39 cellular contexts compared by ENCODE assay signal in the genomic region with DNA sequence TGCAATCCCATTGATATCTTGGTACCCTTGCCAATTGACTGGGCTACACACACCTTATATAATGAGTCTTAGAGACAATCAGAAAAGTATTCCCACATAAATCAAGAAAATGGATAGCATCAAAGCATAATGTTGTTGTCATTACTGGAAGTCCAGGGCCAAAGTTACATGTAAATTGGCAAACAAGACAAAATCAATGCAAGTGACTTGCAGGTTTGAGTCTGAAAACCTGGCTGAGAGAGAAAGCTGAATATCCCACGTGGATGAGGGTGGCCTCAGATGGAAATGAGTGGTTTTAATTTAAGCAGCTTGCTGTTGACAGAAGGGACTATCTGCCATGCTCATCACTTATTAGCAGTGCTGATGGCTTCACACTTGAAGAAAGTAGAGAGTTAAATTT.
"Had no signal": no experiment of that assay in that cellular context is flagged by ENCODE, and none has a peak within 500 bp of the region (broad histone marks: within the 10 kb centered on the region; RNA-seq: fewer than 3 reads in every experiment).

No MANE protein-coding gene starts in this region.

- H3K27me3 ChIP-seq: ascending aorta, cardiac muscle cell had no signal

- H3K4me1 Mint-ChIP-seq: activated B cell treated with CpG ODN at 0.5 μM for 24 hours; activated CD4-positive, alpha-beta T cell treated with anti-CD3 and anti-CD28 coated beads, Interleukin-2, amount 10 ng/mL, durations not matched to agents 24 days and 14 days; activated naive CD4-positive, alpha-beta T cell treated with anti-CD3 and anti-CD28 coated beads, Interleukin-2, amount 10 ng/mL, durations not matched to agents 7 days and 5 days; activated naive CD4-positive, alpha-beta T cell treated with anti-CD3 and anti-CD28 coated beads, Interleukin-2, amount 50 U/mL, for 24 hours; activated naive CD8-positive, alpha-beta T cell treated with anti-CD3 and anti-CD28 coated beads, Interleukin-2, amount 10 ng/mL, durations not matched to agents 7 days and 5 days; activated naive CD8-positive, alpha-beta T cell treated with anti-CD3 and anti-CD28 coated beads, Interleukin-2, amount 50 U/mL, for 24 hours; activated T-helper 17 cell treated with anti-CD3 and anti-CD28 coated beads, Interleukin-2, amount 50 U/mL, for 72 hours; brain; central memory CD8-positive, alpha-beta T cell had no signal

- ATAC-seq: activated CD8-positive, alpha-beta T cell treated with anti-CD3 and anti-CD28 coated beads for 36 hours; activated naive CD8-positive, alpha-beta T cell treated with anti-CD3 and anti-CD28 coated beads, Interleukin-2, amount 50 U/mL, for 24 hours; activated T-cell treated with anti-CD3 and anti-CD28 coated beads, Interleukin-2, amount 50 U/mL, for 4 hours; activated T-cell treated with anti-CD3 and anti-CD28 coated beads, Interleukin-2, amount 50 U/mL, for 72 hours; activated T-helper 17 cell treated with anti-CD3 and anti-CD28 coated beads, Interleukin-2, amount 50 U/mL, for 72 hours had no signal

- H3K27ac ChIP-seq: ascending aorta, cardiac muscle cell, VCaP had no signal

- H3K4me1 ChIP-seq: ascending aorta had no signal

- H3K27ac Mint-ChIP-seq: activated B cell treated with CpG ODN at 0.5 μM for 24 hours; activated CD4-positive, alpha-beta memory T cell treated with anti-CD3 and anti-CD28 coated beads for 36 hours; activated CD4-positive, alpha-beta T cell treated with anti-CD3 and anti-CD28 coated beads, Interleukin-2, amount 10 ng/mL, durations not matched to agents 24 days and 14 days; activated CD8-positive, alpha-beta T cell treated with anti-CD3 and anti-CD28 coated beads for 36 hours; activated naive CD4-positive, alpha-beta T cell treated with anti-CD3 and anti-CD28 coated beads, Interleukin-2, amount 10 ng/mL, durations not matched to agents 7 days and 5 days; activated naive CD4-positive, alpha-beta T cell treated with anti-CD3 and anti-CD28 coated beads, Interleukin-2, amount 50 U/mL, for 24 hours; activated naive CD8-positive, alpha-beta T cell; activated naive CD8-positive, alpha-beta T cell treated with anti-CD3 and anti-CD28 coated beads, Interleukin-2, amount 10 ng/mL, durations not matched to agents 7 days and 5 days; activated naive CD8-positive, alpha-beta T cell treated with anti-CD3 and anti-CD28 coated beads, Interleukin-2, amount 50 U/mL, for 24 hours; activated T-cell treated with anti-CD3 and anti-CD28 coated beads, Interleukin-2, amount 50 U/mL, for 72 hours; activated T-helper 1 cell treated with anti-CD3 and anti-CD28 coated beads, Interleukin-12 subunit alpha, Interleukin-12 subunit beta, Interleukin-2, Interleukin-4 antibody, amounts not matched to agents 30 ng/mL and 10 ng/mL and 1 ng/mL, durations not matched to agents 14 hours and 24 hours and 36 hours; activated T-helper 17 cell treated with anti-CD3 and anti-CD28 coated beads, Interleukin-2, amount 50 U/mL, for 72 hours; brain; T-helper 1 cell treated with Interleukin-12 subunit alpha and Interleukin-12 subunit beta and Interleukin-4 antibody, amounts not matched to agents 30 μg/mL and 1 μg/mL, for 36 hours; T-helper 2 cell treated with Interferon-gamma antibody and Interleukin-4, amounts not matched to agents 5 μg/mL and 100 μg/mL, for 36 hours had no signal

- H3K36me3 Mint-ChIP-seq: activated CD4-positive, alpha-beta memory T cell treated with anti-CD3 and anti-CD28 coated beads for 36 hours; activated naive CD4-positive, alpha-beta T cell treated with anti-CD3 and anti-CD28 coated beads, Interleukin-2, amount 10 ng/mL, durations not matched to agents 7 days and 5 days; activated naive CD4-positive, alpha-beta T cell treated with anti-CD3 and anti-CD28 coated beads, Interleukin-2, amount 50 U/mL, for 24 hours; activated naive CD8-positive, alpha-beta T cell; activated naive CD8-positive, alpha-beta T cell treated with anti-CD3 and anti-CD28 coated beads, Interleukin-2, amount 10 ng/mL, durations not matched to agents 7 days and 5 days; brain had no signal

- H3K9me3 ChIP-seq: ascending aorta had no signal

- H3K27me3 Mint-ChIP-seq: activated B cell treated with CpG ODN at 0.5 μM for 24 hours; activated CD4-positive, alpha-beta memory T cell treated with anti-CD3 and anti-CD28 coated beads for 36 hours; activated CD4-positive, alpha-beta T cell treated with anti-CD3 and anti-CD28 coated beads, Interleukin-2, amount 10 ng/mL, durations not matched to agents 24 days and 14 days; activated CD8-positive, alpha-beta T cell treated with anti-CD3 and anti-CD28 coated beads for 36 hours; activated naive CD4-positive, alpha-beta T cell treated with anti-CD3 and anti-CD28 coated beads, Interleukin-2, amount 10 ng/mL, durations not matched to agents 7 days and 5 days; activated naive CD4-positive, alpha-beta T cell treated with anti-CD3 and anti-CD28 coated beads, Interleukin-2, amount 50 U/mL, for 24 hours; activated naive CD8-positive, alpha-beta T cell; activated naive CD8-positive, alpha-beta T cell treated with anti-CD3 and anti-CD28 coated beads, Interleukin-2, amount 10 ng/mL, durations not matched to agents 7 days and 5 days; activated naive CD8-positive, alpha-beta T cell treated with anti-CD3 and anti-CD28 coated beads, Interleukin-2, amount 50 U/mL, for 24 hours; activated T-helper 17 cell treated with anti-CD3 and anti-CD28 coated beads, Interleukin-2, amount 50 U/mL, for 72 hours; brain; central memory CD8-positive, alpha-beta T cell had no signal

- H3K36me3 ChIP-seq: ascending aorta, cardiac muscle cell had no signal

- H3K4me3 ChIP-seq: ascending aorta, cardiac muscle cell had no signal

- FAIRE-seq: bronchial epithelial cell, TTC549 had no signal

- DNase-seq: activated B cell treated with CpG ODN at 0.5 μM for 24 hours; activated CD4-positive, alpha-beta memory T cell treated with anti-CD3 and anti-CD28 coated beads for 36 hours; activated CD4-positive, alpha-beta T cell treated with anti-CD3 and anti-CD28 coated beads for 4 hours; activated CD4-positive, alpha-beta T cell treated with anti-CD3 and anti-CD28 coated beads, Interleukin-2, amount 10 ng/mL, durations not matched to agents 24 days and 14 days; activated CD4-positive, alpha-beta T cell treated with anti-CD3 and anti-CD28 coated beads, Interleukin-2, amount 50 U/mL, for 1 hour; activated CD4-positive, alpha-beta T cell treated with anti-CD3 and anti-CD28 coated beads, Interleukin-2, amount 50 U/mL, for 4 hours; activated CD4-positive, CD25-positive, alpha-beta regulatory T cell treated with anti-CD3 and anti-CD28 coated beads, Interleukin-2, amount 50 U/mL, for 72 hours; activated CD8-positive, alpha-beta memory T cell treated with anti-CD3 and anti-CD28 coated beads, Interleukin-2, amount 50 U/mL, for 4 hours; activated CD8-positive, alpha-beta T cell treated with anti-CD3 and anti-CD28 coated beads for 36 hours; activated effector memory CD4-positive, alpha-beta T cell treated with Interleukin-2 at 50 U/mL for 16 hours; activated gamma-delta T cell; activated naive CD4-positive, alpha-beta T cell treated with anti-CD3 and anti-CD28 coated beads, Interleukin-2, amount 10 ng/mL, durations not matched to agents 7 days and 5 days; activated naive CD4-positive, alpha-beta T cell treated with Interleukin-2 at 50 U/mL for 16 hours; activated naive CD8-positive, alpha-beta T cell treated with anti-CD3 and anti-CD28 coated beads, Interleukin-2, amount 10 ng/mL, durations not matched to agents 7 days and 5 days; activated naive CD8-positive, alpha-beta T cell treated with anti-CD3 and anti-CD28 coated beads, Interleukin-2, amount 50 U/mL, for 24 hours; activated T-cell treated with anti-CD3 and anti-CD28 coated beads for 4 hours; activated T-cell treated with anti-CD3 and anti-CD28 coated beads, Interleukin-2, amount 50 U/mL, for 1 hour; activated T-cell treated with anti-CD3 and anti-CD28 coated beads, Interleukin-2, amount 50 U/mL, for 4 hours; activated T-cell treated with anti-CD3 and anti-CD28 coated beads, Interleukin-2, amount 50 U/mL, for 72 hours; amygdala; anterior cingulate cortex; caudate nucleus; SW 1271; T-helper 1 cell; T-helper 2 cell; T-helper 9 cell had no signal

- H3K4me3 Mint-ChIP-seq: activated B cell treated with CpG ODN at 0.5 μM for 24 hours; activated CD4-positive, alpha-beta memory T cell treated with anti-CD3 and anti-CD28 coated beads for 36 hours; activated CD4-positive, alpha-beta T cell treated with anti-CD3 and anti-CD28 coated beads, Interleukin-2, amount 10 ng/mL, durations not matched to agents 24 days and 14 days; activated CD8-positive, alpha-beta T cell treated with anti-CD3 and anti-CD28 coated beads for 36 hours; activated naive CD4-positive, alpha-beta T cell treated with anti-CD3 and anti-CD28 coated beads, Interleukin-2, amount 10 ng/mL, durations not matched to agents 7 days and 5 days; activated naive CD4-positive, alpha-beta T cell treated with anti-CD3 and anti-CD28 coated beads, Interleukin-2, amount 50 U/mL, for 24 hours; activated naive CD8-positive, alpha-beta T cell; activated naive CD8-positive, alpha-beta T cell treated with anti-CD3 and anti-CD28 coated beads, Interleukin-2, amount 10 ng/mL, durations not matched to agents 7 days and 5 days; activated naive CD8-positive, alpha-beta T cell treated with anti-CD3 and anti-CD28 coated beads, Interleukin-2, amount 50 U/mL, for 24 hours; activated T-cell treated with anti-CD3 and anti-CD28 coated beads, Interleukin-2, amount 50 U/mL, for 4 hours; activated T-cell treated with anti-CD3 and anti-CD28 coated beads, Interleukin-2, amount 50 U/mL, for 72 hours; activated T-helper 1 cell treated with anti-CD3 and anti-CD28 coated beads, Interleukin-12 subunit alpha, Interleukin-12 subunit beta, Interleukin-2, Interleukin-4 antibody, amounts not matched to agents 30 ng/mL and 10 ng/mL and 1 ng/mL, durations not matched to agents 14 hours and 24 hours and 36 hours; activated T-helper 17 cell treated with anti-CD3 and anti-CD28 coated beads, Interleukin-2, amount 50 U/mL, for 72 hours; brain; central memory CD8-positive, alpha-beta T cell; T-helper 1 cell treated with Interleukin-12 subunit alpha and Interleukin-12 subunit beta and Interleukin-4 antibody, amounts not matched to agents 30 μg/mL and 1 μg/mL, for 36 hours; T-helper 2 cell treated with Interferon-gamma antibody and Interleukin-4, amounts not matched to agents 5 μg/mL and 100 μg/mL, for 36 hours had no signal

- H3K9me3 Mint-ChIP-seq: activated B cell treated with CpG ODN at 0.5 μM for 24 hours; activated CD4-positive, alpha-beta T cell treated with anti-CD3 and anti-CD28 coated beads, Interleukin-2, amount 10 ng/mL, durations not matched to agents 24 days and 14 days; activated naive CD4-positive, alpha-beta T cell treated with anti-CD3 and anti-CD28 coated beads, Interleukin-2, amount 10 ng/mL, durations not matched to agents 7 days and 5 days; activated naive CD4-positive, alpha-beta T cell treated with anti-CD3 and anti-CD28 coated beads, Interleukin-2, amount 50 U/mL, for 24 hours; activated naive CD8-positive, alpha-beta T cell treated with anti-CD3 and anti-CD28 coated beads, Interleukin-2, amount 10 ng/mL, durations not matched to agents 7 days and 5 days; activated T-helper 1 cell treated with anti-CD3 and anti-CD28 coated beads, Interleukin-12 subunit alpha, Interleukin-12 subunit beta, Interleukin-2, Interleukin-4 antibody, amounts not matched to agents 30 ng/mL and 10 ng/mL and 1 ng/mL, durations not matched to agents 14 hours and 24 hours and 36 hours; T-helper 2 cell treated with Interferon-gamma antibody and Interleukin-4, amounts not matched to agents 5 μg/mL and 100 μg/mL, for 36 hours had no signal
